12 cellular contexts compared by ENCODE assay signal in genomic region chr9:89021154-89021803, GRCh38. TPM values are rescaled to one million over a fixed set of nuclear protein-coding genes. Genes with fewer than 3 reads are reported as not detected.
DNase-seq lines count a peak whose midpoint lies in the region; ATAC-seq and TF ChIP-seq lines count a peak whose summit lies in the region.
"Had no signal": no experiment of that assay in that cellular context is flagged by ENCODE, and none has a peak within 500 bp of the region (broad histone marks: within the 10 kb centered on the region; RNA-seq: fewer than 3 reads in every experiment).

No MANE protein-coding gene starts in this region.

- no peaks in the 10 kb centered on the region for H3K9me3 ChIP-seq in MG63
- H3K9me3 ChIP-seq in endodermal cell (ENCODE audit: control insufficient read depth, low read length) = no peaks in the 10 kb centered on the region

- H3K36me3 ChIP-seq in MG63 = no peaks in the 10 kb centered on the region
- no peaks in the 10 kb centered on the region for H3K36me3 ChIP-seq in endodermal cell (ENCODE audit: control insufficient read depth, insufficient read depth, low read length)

- TF ChIP-seq CTCF in endodermal cell (conservative IDR thresholded peaks at IDR 0.05) (no peak), nephron progenitor cell (IDR thresholded peaks at IDR 0.05) (no peak)

- no peak for ATAC-seq in GM19467 (IDR thresholded peaks at IDR 0.05; ENCODE audit: unreplicated experiment)
- no peak for ATAC-seq in HG03039 (IDR thresholded peaks at IDR 0.05; ENCODE audit: unreplicated experiment)

- H3K27me3 Mint-ChIP-seq in endodermal cell (ENCODE audit: insufficient read depth) (no peaks in the 10 kb centered on the region), nephron progenitor cell (ENCODE audit: low read depth, poor library complexity) (peaks cover 4% of the 10 kb centered on the region)

- H3K4me3 ChIP-seq in MG63 (no peak overlapping the region), endodermal cell (ENCODE audit: low read length) (no peak overlapping the region)

- H3K27ac Mint-ChIP-seq in endodermal cell = peak overlapping the region; percentile 5
- H3K27ac Mint-ChIP-seq in nephron progenitor cell = no peak overlapping the region

- H3K27me3 ChIP-seq in MG63 (no peaks in the 10 kb centered on the region), endodermal cell (ENCODE audit: control insufficient read depth, insufficient read depth, low read length, poor library complexity, severe bottlenecking) (no peaks in the 10 kb centered on the region)

- H3K4me3 Mint-ChIP-seq in endodermal cell (no peak overlapping the region), nephron progenitor cell (no peak overlapping the region)

- peak; percentile 95 for DNase-seq in A172 (ENCODE audit: low spot score)
- peak; percentile 75 for DNase-seq in MG63
- DNase-seq in endodermal cell = no peak
- peak; percentile 49 for DNase-seq in mucosa of gallbladder (ENCODE audit: low spot score)
- DNase-seq in nephron progenitor cell = no peak
- no peak for DNase-seq in NCI-H1092 treated with DMSO at 0.1 percent for 48 hours (lab: John Stamatoyannopoulos, UW)
- DNase-seq: activated CD4-positive, alpha-beta T cell treated with anti-CD3 and anti-CD28 coated beads, Interleukin-2, amount 50 U/mL, for 4 hours; AML-193; NCI-H524; small intestine had no signal

- no peaks in the 10 kb centered on the region for H3K4me1 ChIP-seq in endodermal cell (ENCODE audit: control insufficient read depth, insufficient read depth, low read length)

- H3K9me3 Mint-ChIP-seq in endodermal cell = peaks cover 3% of the 10 kb centered on the region
- peaks cover 25% of the 10 kb centered on the region for H3K9me3 Mint-ChIP-seq in nephron progenitor cell

- H3K9ac ChIP-seq in endodermal cell (ENCODE audit: extremely low read depth, low read length, poor library complexity, severe bottlenecking) = no peak overlapping the region

- WGBS in endodermal cell (ENCODE audit: insufficient coverage in 1 of 2, insufficient read length in 1 of 2), 2 experiments = 95 to 100% methylated on average over 3 to 8 of the region's 8 CpGs

- H3K36me3 Mint-ChIP-seq in endodermal cell (ENCODE audit: low read depth) = no peaks in the 10 kb centered on the region
- no peaks in the 10 kb centered on the region for H3K36me3 Mint-ChIP-seq in nephron progenitor cell (ENCODE audit: low read depth)

- H3K4me1 Mint-ChIP-seq in endodermal cell (peaks cover 5% of the 10 kb centered on the region), nephron progenitor cell (peaks cover 26% of the 10 kb centered on the region)

- no peak overlapping the region for H3K27ac ChIP-seq in endodermal cell (ENCODE audit: low read depth, low read length)

RNA-seq across cellular contexts. Expression of gene S1PR3, which starts 30.0 kb away (rescaled TPM):
- 3.5 and 6.3 TPM in 2 replicates for total RNA-seq in A172 (2014; rRNA removed; shearing (Covaris generic))
- 38.7 and 45.1 TPM in 2 replicates for total RNA-seq in MG63 (2014; rRNA removed; shearing (Covaris generic); ENCODE audit: low replicate concordance)
- total RNA-seq in endodermal cell (10 to 100 TPM; 53.6 to 95.2 TPM), mucosa of gallbladder (36.4 TPM)
- 21.5 TPM for polyA plus RNA-seq in endodermal cell (2013, experiment 1 of 2)
- polyA plus RNA-seq in endodermal cell (2013, experiment 2 of 2) = 27.6 TPM

Comparison
In these comparisons a context has a peak if more than half of its experiments do, and no peak if none do; other contexts are left out.
1. DNase-seq: peak in A172 (single experiment), MG63 (single experiment) and mucosa of gallbladder (single experiment); none in endodermal cell (single experiment), nephron progenitor cell (single experiment) and NCI-H1092 treated with DMSO at 0.1 percent for 48 hours (single experiment).